ENCODE assay signal across 9 cellular contexts in genomic region chr11:15258433-15259350, GRCh38.
DNase-seq lines count a peak whose midpoint lies in the region; ATAC-seq and TF ChIP-seq lines count a peak whose summit lies in the region.
"Had no signal": no experiment of that assay in that cellular context is flagged by ENCODE, and none has a peak within 500 bp of the region (broad histone marks: within the 10 kb centered on the region; RNA-seq: fewer than 3 reads in every experiment).

No MANE protein-coding gene starts in this region.

- H3K36me3 Mint-ChIP-seq in naive thymus-derived CD4-positive, alpha-beta T cell: no peaks in the 10 kb centered on the region

- H3K27me3 ChIP-seq in parathyroid adenoma (ENCODE audit: control insufficient read depth, insufficient read depth, low read length): no peaks in the 10 kb centered on the region
- H3K27me3 ChIP-seq in gastroesophageal sphincter: no peaks in the 10 kb centered on the region
- H3K27me3 ChIP-seq in naive thymus-derived CD4-positive, alpha-beta T cell (ENCODE audit: control insufficient read depth in 2 of 2, insufficient read depth in 2 of 2, low read length in 2 of 2): no peaks in the 10 kb centered on the region

- CTCF ChIA-PET in naive thymus-derived CD4-positive, alpha-beta T cell (lab: Charles Lee): no interaction called here

- intact Hi-C loops in naive thymus-derived CD4-positive, alpha-beta T cell (cut with micrococcal nuclease): no loop called here

- no peak overlapping the region for H3K9ac ChIP-seq in parathyroid adenoma

- no peaks in the 10 kb centered on the region for H3K36me3 ChIP-seq in parathyroid adenoma (ENCODE audit: control insufficient read depth, insufficient read depth, low read length)
- no peaks in the 10 kb centered on the region for H3K36me3 ChIP-seq in gastroesophageal sphincter
- H3K36me3 ChIP-seq in naive thymus-derived CD4-positive, alpha-beta T cell (ENCODE audit: control insufficient read depth in 2 of 3, insufficient read depth in 3 of 3, low read length in 3 of 3): no peaks in the 10 kb centered on the region

- POLR2A ChIA-PET in naive thymus-derived CD4-positive, alpha-beta T cell (lab: Charles Lee): no interaction called here

- H3K4me3 Mint-ChIP-seq in naive thymus-derived CD4-positive, alpha-beta T cell: no peak overlapping the region
- H3K4me3 Mint-ChIP-seq: activated B cell treated with CpG ODN at 0.5 μM for 24 hours had no signal

- TF ChIP-seq EP300 in gastroesophageal sphincter (IDR thresholded peaks at IDR 0.05): no peak

- peak overlapping the region; percentile 38 for H2AFZ ChIP-seq in parathyroid adenoma

- H3K4me1 ChIP-seq in parathyroid adenoma: peaks cover 12% of the 10 kb centered on the region
- no peaks in the 10 kb centered on the region for H3K4me1 ChIP-seq in gastroesophageal sphincter
- no peaks in the 10 kb centered on the region for H3K4me1 ChIP-seq in naive thymus-derived CD4-positive, alpha-beta T cell (ENCODE audit: control insufficient read depth in 2 of 2, insufficient read depth in 2 of 2, low read length in 2 of 2)

- peaks cover 0 to 22% (median 7%) of the 10 kb centered on the region in 5 donors for H3K27me3 Mint-ChIP-seq in naive thymus-derived CD4-positive, alpha-beta T cell

- H3K4me2 ChIP-seq in parathyroid adenoma (ENCODE audit: low read length): peak overlapping the region; percentile 37

- H3K27ac Mint-ChIP-seq in naive thymus-derived CD4-positive, alpha-beta T cell: no peak overlapping the region
- H3K27ac Mint-ChIP-seq: activated B cell treated with CpG ODN at 0.5 μM for 24 hours had no signal

- H3K27ac ChIP-seq in 22Rv1: peak overlapping the region; percentile 37
- H3K27ac ChIP-seq in parathyroid adenoma: peak overlapping the region; percentile 84
- H3K27ac ChIP-seq in gastroesophageal sphincter: no peak overlapping the region
- H3K27ac ChIP-seq in naive thymus-derived CD4-positive, alpha-beta T cell (ENCODE audit: low read depth, low read length): no peak overlapping the region

- H3K4me1 Mint-ChIP-seq in naive thymus-derived CD4-positive, alpha-beta T cell: no peaks in the 10 kb centered on the region
- H3K4me1 Mint-ChIP-seq: activated B cell treated with CpG ODN at 0.5 μM for 24 hours had no signal

- no peaks in the 10 kb centered on the region for H3K9me3 ChIP-seq in parathyroid adenoma (ENCODE audit: control insufficient read depth, low read length)
- no peaks in the 10 kb centered on the region for H3K9me3 ChIP-seq in gastroesophageal sphincter
- no peaks in the 10 kb centered on the region for H3K9me3 ChIP-seq in naive thymus-derived CD4-positive, alpha-beta T cell (ENCODE audit: control insufficient read depth in 2 of 3, low read length in 3 of 3)

- H3K4me3 ChIP-seq in parathyroid adenoma (ENCODE audit: low read depth, low read length) (no peak overlapping the region), gastroesophageal sphincter (no peak overlapping the region)
- no peak overlapping the region for H3K4me3 ChIP-seq in naive thymus-derived CD4-positive, alpha-beta T cell (ENCODE audit: low read length)

- DNase-seq in NCI-H1417 treated with DMSO at 0.1 percent for 48 hours (lab: John Stamatoyannopoulos, UW) (peak; percentile 10), cerebellar cortex (ENCODE audit: low spot score) (peak; percentile 1), NCI-H128 (lab: John Stamatoyannopoulos, UW; ENCODE audit: unreplicated experiment) (no peak)
- no peak for DNase-seq in naive thymus-derived CD4-positive, alpha-beta T cell
- DNase-seq: activated B cell treated with CpG ODN at 0.5 μM for 24 hours had no signal

- H3K9me3 Mint-ChIP-seq in naive thymus-derived CD4-positive, alpha-beta T cell: peaks cover 0 to 2% (median 0%) of the 10 kb centered on the region in 11 donors
- H3K9me3 Mint-ChIP-seq: activated B cell treated with CpG ODN at 0.5 μM for 24 hours had no signal

- no peak for TF ChIP-seq POLR2A in gastroesophageal sphincter (IDR thresholded peaks at IDR 0.05)

- H3K79me2 ChIP-seq in parathyroid adenoma: no peaks in the 10 kb centered on the region

- TF ChIP-seq CTCF in 22Rv1 (IDR thresholded peaks at IDR 0.05) (peak; percentile 75), parathyroid adenoma (IDR thresholded peaks at IDR 0.05) (peak; percentile 32), gastroesophageal sphincter (IDR thresholded peaks at IDR 0.05) (no peak)

- ATAC-seq in GM21447 (IDR thresholded peaks at IDR 0.05; ENCODE audit: unreplicated experiment): peak; percentile 79
- no peak for ATAC-seq in gastroesophageal sphincter
- ATAC-seq in naive thymus-derived CD4-positive, alpha-beta T cell: no peak

- WGBS in gastroesophageal sphincter (ENCODE audit: low coverage in 1 of 2), 2 donors: 46 to 67% methylated on average over 2 to 3 of the region's 3 CpGs

Comparison
In these comparisons a context has a peak if more than half of its experiments do, and no peak if none do; other contexts are left out.
1. H3K27ac ChIP-seq: peak in 22Rv1 (single experiment) and parathyroid adenoma (single experiment); none in gastroesophageal sphincter (0 of 4) and naive thymus-derived CD4-positive, alpha-beta T cell (single experiment).
2. CTCF ChIP-seq: peak in 22Rv1 (single experiment) and parathyroid adenoma (single experiment); none in gastroesophageal sphincter (0 of 4).
3. DNase-seq: peak in NCI-H1417 treated with DMSO at 0.1 percent for 48 hours (single experiment) and cerebellar cortex (single experiment); none in NCI-H128 (single experiment) and naive thymus-derived CD4-positive, alpha-beta T cell (0 of 9).